Comparison of ENCODE assay signal across 8 cellular contexts in genomic region chr5:65927497-65928340, GRCh38. TPM values are rescaled to one million over a fixed set of nuclear protein-coding genes. Genes with fewer than 3 reads are reported as not detected.
A peak's percentile ranks its signal among the peaks of the same experiment; 100 is the strongest.
DNase-seq lines count a peak whose midpoint lies in the region; ATAC-seq and TF ChIP-seq lines count a peak whose summit lies in the region.

No MANE protein-coding gene starts in this region.

- H3K27me3 Mint-ChIP-seq in T-helper 2 cell treated with Interferon-gamma antibody and Interleukin-4, amounts not matched to agents 5 μg/mL and 100 μg/mL, for 36 hours (ENCODE audit: low read depth) = peaks cover 19% of the 10 kb centered on the region
- peaks cover 19% of the 10 kb centered on the region for H3K27me3 Mint-ChIP-seq in endodermal cell (ENCODE audit: insufficient read depth)

- peaks cover 17% of the 10 kb centered on the region for H3K36me3 Mint-ChIP-seq in T-helper 2 cell treated with Interferon-gamma antibody and Interleukin-4, amounts not matched to agents 5 μg/mL and 100 μg/mL, for 36 hours (ENCODE audit: low read depth)
- H3K36me3 Mint-ChIP-seq in endodermal cell (ENCODE audit: low read depth) = peaks cover 18% of the 10 kb centered on the region

- peak overlapping the region; percentile 93 for H3K9ac ChIP-seq in endodermal cell (ENCODE audit: extremely low read depth, low read length, poor library complexity, severe bottlenecking)

- H3K27ac ChIP-seq in endodermal cell (ENCODE audit: low read depth, low read length) = no peak overlapping the region
- H3K27ac ChIP-seq in muscle layer of duodenum (ENCODE audit: low read length) = peak overlapping the region; percentile 98

- H3K9me3 ChIP-seq in endodermal cell (ENCODE audit: control insufficient read depth, low read length) = no peaks in the 10 kb centered on the region
- no peaks in the 10 kb centered on the region for H3K9me3 ChIP-seq in muscle layer of duodenum (ENCODE audit: control insufficient read depth in 1 of 2, low read length in 2 of 2)

- no peak for TF ChIP-seq CTCF in endodermal cell (conservative IDR thresholded peaks at IDR 0.05)

- 0 to 1% methylated on average over 5 to 11 of the region's 13 CpGs for WGBS in endodermal cell (ENCODE audit: insufficient coverage in 1 of 2, insufficient read length in 1 of 2), 2 experiments

- peak overlapping the region; percentile 99 for H3K4me3 Mint-ChIP-seq in T-helper 2 cell treated with Interferon-gamma antibody and Interleukin-4, amounts not matched to agents 5 μg/mL and 100 μg/mL, for 36 hours
- H3K4me3 Mint-ChIP-seq in endodermal cell = peak overlapping the region; percentile 97

- peaks cover 17% of the 10 kb centered on the region for H3K36me3 ChIP-seq in endodermal cell (ENCODE audit: control insufficient read depth, insufficient read depth, low read length)
- peaks cover 0 to 10% of the 10 kb centered on the region in 2 donors for H3K36me3 ChIP-seq in muscle layer of duodenum (ENCODE audit: control insufficient read depth in 1 of 2, insufficient read depth in 2 of 2, low read length in 2 of 2)

- H3K4me1 Mint-ChIP-seq in T-helper 2 cell treated with Interferon-gamma antibody and Interleukin-4, amounts not matched to agents 5 μg/mL and 100 μg/mL, for 36 hours (ENCODE audit: low read depth) = peaks cover 25% of the 10 kb centered on the region
- peaks cover 23% of the 10 kb centered on the region for H3K4me1 Mint-ChIP-seq in endodermal cell

- H3K4me1 ChIP-seq in endodermal cell (ENCODE audit: control insufficient read depth, insufficient read depth, low read length) (no peaks in the 10 kb centered on the region), muscle layer of duodenum (ENCODE audit: control insufficient read depth in 1 of 2, insufficient read depth in 2 of 2, low read length in 2 of 2) (peaks cover 3 to 17% of the 10 kb centered on the region in 2 donors)

- peaks cover 12% of the 10 kb centered on the region for H3K27me3 ChIP-seq in endodermal cell (ENCODE audit: control insufficient read depth, insufficient read depth, low read length, poor library complexity, severe bottlenecking)
- H3K27me3 ChIP-seq in muscle layer of duodenum (ENCODE audit: low read depth, low read length) = no peaks in the 10 kb centered on the region

- no peaks in the 10 kb centered on the region for H3K9me3 Mint-ChIP-seq in T-helper 2 cell treated with Interferon-gamma antibody and Interleukin-4, amounts not matched to agents 5 μg/mL and 100 μg/mL, for 36 hours
- no peaks in the 10 kb centered on the region for H3K9me3 Mint-ChIP-seq in endodermal cell

- peak overlapping the region; percentile 91 for H3K4me3 ChIP-seq in endodermal cell (ENCODE audit: low read length)
- peak overlapping the region; percentile 73 to 89 for H3K4me3 ChIP-seq in muscle layer of duodenum (ENCODE audit: low read depth in 1 of 2, low read length in 2 of 2)

- peak overlapping the region; percentile 94 for H3K27ac Mint-ChIP-seq in T-helper 2 cell treated with Interferon-gamma antibody and Interleukin-4, amounts not matched to agents 5 μg/mL and 100 μg/mL, for 36 hours
- peak overlapping the region; percentile 96 for H3K27ac Mint-ChIP-seq in endodermal cell

- ATAC-seq in HG03378 (IDR thresholded peaks at IDR 0.05; ENCODE audit: unreplicated experiment) = peak; percentile 44
- ATAC-seq in GM21381 (IDR thresholded peaks at IDR 0.05; ENCODE audit: unreplicated experiment) = no peak

- DNase-seq in activated T-cell treated with anti-CD3 and anti-CD28 coated beads for 4 hours (peak; percentile 7), endodermal cell (no peak), GDM1 (lab: John Stamatoyannopoulos, UW) (no peak)
- no peak for DNase-seq in activated T-cell treated with anti-CD3 and anti-CD28 coated beads, Interleukin-2, amount 50 U/mL, for 1 hour
- peak; percentile 17 for DNase-seq in T-helper 2 cell treated with Interferon-gamma antibody and Interleukin-4, amounts not matched to agents 5 μg/mL and 100 μg/mL, for 36 hours (ENCODE audit: low spot score)

RNA-seq across cellular contexts. Expression of gene ERBIN, which starts 1.3 kb away (rescaled TPM):
- 10 to 100 TPM; 51.8 to 54.4 TPM for total RNA-seq in endodermal cell
- polyA plus RNA-seq in endodermal cell (2013, experiment 1 of 2) = 35.9 TPM
- polyA plus RNA-seq in endodermal cell (2013, experiment 2 of 2) = 38.4 TPM

Comparison
In these comparisons a context has a peak if more than half of its experiments do, and no peak if none do; other contexts are left out.
1. DNase-seq: peak in activated T-cell treated with anti-CD3 and anti-CD28 coated beads for 4 hours (single experiment) and T-helper 2 cell treated with Interferon-gamma antibody and Interleukin-4, amounts not matched to agents 5 μg/mL and 100 μg/mL, for 36 hours (single experiment); none in activated T-cell treated with anti-CD3 and anti-CD28 coated beads, Interleukin-2, amount 50 U/mL, for 1 hour (single experiment), endodermal cell (single experiment) and GDM1 (single experiment).